In genomic region chr17:47850692-47851573, GRCh38 we compare ENCODE assay signal across 1 cellular context.
A peak's percentile ranks its signal among the peaks of the same experiment; 100 is the strongest.
TF ChIP-seq lines count a peak whose summit lies in the region.

Gene SP6 (minus strand): TSS chr17:47851163. CDS start chr17:47848429, 2,734 bp downstream.

TF ChIP-seq in H1, 55 proteins besides CTCF, POLR2A, EP300 and RAD21 (continued from another document):
- TF ChIP-seq TBP (IDR thresholded peaks at IDR 0.05; ENCODE audit: low read depth, low read length) (peak; percentile 87), TAF1 (IDR thresholded peaks at IDR 0.05; ENCODE audit: low read depth, low read length) (peak; percentile 92), NANOG (IDR thresholded peaks at IDR 0.05; ENCODE audit: insufficient read depth, low read depth, low read length, poor library complexity, severe bottlenecking) (no peak), YY1 (IDR thresholded peaks at IDR 0.05; ENCODE audit: low read depth, low read length) (no peak), CHD7 (IDR thresholded peaks at IDR 0.05; ENCODE audit: insufficient replicate concordance, low read length) (no peak), JUN (IDR thresholded peaks at IDR 0.05; ENCODE audit: low read depth, low read length) (no peak), CEBPB (IDR thresholded peaks at IDR 0.05; ENCODE audit: low read depth, low read length) (no peak), SUZ12 (IDR thresholded peaks at IDR 0.05; ENCODE audit: low read length) (peak; percentile 76), EZH2 (IDR thresholded peaks at IDR 0.05; ENCODE audit: low read depth, low read length, severe bottlenecking) (peak; percentile 3), HDAC2 (IDR thresholded peaks at IDR 0.05; ENCODE audit: borderline replicate concordance in 1 of 2, low read depth in 2 of 2, low read length in 2 of 2) (no peak; a peak in 1 of 4 replicates), USF2 (IDR thresholded peaks at IDR 0.05; ENCODE audit: low read length) (no peak), RBBP5 (IDR thresholded peaks at IDR 0.05; ENCODE audit: borderline replicate concordance, low read depth, low read length) (peak; percentile 30; the same call in 1 of the 2 replicates), EGR1 (IDR thresholded peaks at IDR 0.05; ENCODE audit: borderline replicate concordance, low read depth, low read length) (peak; percentile 15; the same call in 1 of the 2 replicates), BRCA1 (IDR thresholded peaks at IDR 0.05; ENCODE audit: low read depth, low read length) (no peak), RXRA (IDR thresholded peaks at IDR 0.05; ENCODE audit: insufficient read depth, low read depth, low read length) (no peak), TEAD4 (IDR thresholded peaks at IDR 0.05; ENCODE audit: low read depth, low read length) (no peak), NRF1 (IDR thresholded peaks at IDR 0.05; ENCODE audit: low read depth, low read length) (no peak), E2F6 (IDR thresholded peaks at IDR 0.05) (peak; percentile 54; the same call in 1 of the 2 replicates), KDM4A (IDR thresholded peaks at IDR 0.05; ENCODE audit: low read depth, low read length, severe bottlenecking) (peak; percentile 67), SAP30 (IDR thresholded peaks at IDR 0.05; ENCODE audit: insufficient read depth, insufficient replicate concordance, low read length) (no peak), POLR2AphosphoS5 (IDR thresholded peaks at IDR 0.05; ENCODE audit: low read depth, low read length) (peak; percentile 78; the same call in 1 of the 2 replicates), CBX8 (IDR thresholded peaks at IDR 0.05; ENCODE audit: borderline replicate concordance, low read depth, low read length) (no peak), RNF2 (IDR thresholded peaks at IDR 0.05; ENCODE audit: borderline replicate concordance, low read depth, low read length, missing control alignments, poor library complexity, severe bottlenecking) (no peak), ASH2L (IDR thresholded peaks at IDR 0.05; ENCODE audit: low read length) (peak; percentile 43), RFX5 (IDR thresholded peaks at IDR 0.05; ENCODE audit: borderline replicate concordance, low read depth, low read length) (no peak), CTBP2 (IDR thresholded peaks at IDR 0.05; ENCODE audit: borderline replicate concordance, insufficient read depth, insufficient read length, low read length) (peak; percentile 46), ATF2 (IDR thresholded peaks at IDR 0.05; ENCODE audit: low read length) (no peak), HDAC6 (IDR thresholded peaks at IDR 0.05; ENCODE audit: low read depth, low read length) (no peak), SIX5 (IDR thresholded peaks at IDR 0.05; ENCODE audit: low read depth, low read length) (no peak), BCL11A (IDR thresholded peaks at IDR 0.05; ENCODE audit: low read depth in 2 of 2, low read length in 2 of 2) (no peak), KDM5A (IDR thresholded peaks at IDR 0.05; ENCODE audit: low read length) (no peak), SRF (IDR thresholded peaks at IDR 0.05; ENCODE audit: low read depth, low read length) (no peak), PHF8 (conservative IDR thresholded peaks at IDR 0.05; ENCODE audit: low read depth, low read length) (no peak), POU5F1 (IDR thresholded peaks at IDR 0.05; ENCODE audit: low read depth, low read length) (no peak), BACH1 (IDR thresholded peaks at IDR 0.05; ENCODE audit: low read length) (peak; percentile 35; the same call in 1 of the 2 replicates), FOSL1 (IDR thresholded peaks at IDR 0.05; ENCODE audit: insufficient read depth, low read depth, low read length) (no peak), SIRT6 (IDR thresholded peaks at IDR 0.05; ENCODE audit: low read length) (no peak)
TF ChIP-seq in H1: peak in this region for 19.
